Comparison of ENCODE assay signal across 1 cellular context in the genomic region with DNA sequence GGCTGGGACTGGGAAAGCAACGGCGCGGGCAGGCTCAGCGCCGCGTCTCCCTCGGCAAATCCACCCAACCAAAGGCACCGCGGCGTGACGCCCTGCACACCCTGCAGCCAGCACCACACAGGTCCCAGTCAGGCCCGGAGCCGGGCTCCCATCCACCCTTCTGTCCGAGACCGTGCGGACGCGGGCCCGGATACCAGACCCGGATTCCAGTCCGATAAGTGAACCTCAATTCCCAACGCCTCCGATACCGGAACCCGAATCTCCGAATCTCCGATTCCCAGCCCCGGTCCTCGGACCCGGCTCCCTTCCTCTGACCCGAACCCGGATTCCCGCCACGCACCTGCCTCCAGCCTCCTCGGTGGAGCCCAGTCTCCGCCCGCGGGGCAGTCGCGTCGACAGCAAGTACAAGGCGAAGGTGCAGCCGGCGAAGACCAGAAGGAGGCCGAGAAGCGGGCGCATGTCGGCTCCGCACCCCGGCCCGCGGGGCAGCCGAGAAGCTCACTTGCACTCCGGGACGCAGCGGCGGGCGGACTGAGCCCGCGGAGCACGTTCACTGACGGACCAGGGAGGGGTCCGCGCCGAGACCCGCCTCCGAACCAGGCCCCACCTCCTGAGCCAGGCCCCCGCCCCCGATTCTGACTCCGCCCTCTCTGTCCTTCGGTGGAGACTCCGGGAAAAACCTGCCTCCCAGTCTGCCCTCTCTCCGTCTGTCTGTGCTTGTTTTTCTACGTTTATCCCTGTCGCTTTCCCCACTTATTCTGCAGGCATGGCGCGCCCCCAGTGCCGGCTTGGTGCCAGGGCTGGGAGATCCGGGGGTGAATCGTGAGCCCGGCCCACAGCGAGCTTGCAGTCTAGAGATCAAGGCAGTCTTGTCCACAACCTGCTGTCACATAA.
A peak's percentile ranks its signal among the peaks of the same experiment; 100 is the strongest.
TF ChIP-seq lines count a peak whose summit lies in the region.

A gene (minus strand): TSS at position 533 of the 894 bp plus-strand sequence. CDS start 74 bp downstream, at position 459.

TF ChIP-seq in GM12878, 131 proteins besides CTCF, POLR2A, EP300 and RAD21 (continued from another document and continues in another):
- TF ChIP-seq, protein P1, sequence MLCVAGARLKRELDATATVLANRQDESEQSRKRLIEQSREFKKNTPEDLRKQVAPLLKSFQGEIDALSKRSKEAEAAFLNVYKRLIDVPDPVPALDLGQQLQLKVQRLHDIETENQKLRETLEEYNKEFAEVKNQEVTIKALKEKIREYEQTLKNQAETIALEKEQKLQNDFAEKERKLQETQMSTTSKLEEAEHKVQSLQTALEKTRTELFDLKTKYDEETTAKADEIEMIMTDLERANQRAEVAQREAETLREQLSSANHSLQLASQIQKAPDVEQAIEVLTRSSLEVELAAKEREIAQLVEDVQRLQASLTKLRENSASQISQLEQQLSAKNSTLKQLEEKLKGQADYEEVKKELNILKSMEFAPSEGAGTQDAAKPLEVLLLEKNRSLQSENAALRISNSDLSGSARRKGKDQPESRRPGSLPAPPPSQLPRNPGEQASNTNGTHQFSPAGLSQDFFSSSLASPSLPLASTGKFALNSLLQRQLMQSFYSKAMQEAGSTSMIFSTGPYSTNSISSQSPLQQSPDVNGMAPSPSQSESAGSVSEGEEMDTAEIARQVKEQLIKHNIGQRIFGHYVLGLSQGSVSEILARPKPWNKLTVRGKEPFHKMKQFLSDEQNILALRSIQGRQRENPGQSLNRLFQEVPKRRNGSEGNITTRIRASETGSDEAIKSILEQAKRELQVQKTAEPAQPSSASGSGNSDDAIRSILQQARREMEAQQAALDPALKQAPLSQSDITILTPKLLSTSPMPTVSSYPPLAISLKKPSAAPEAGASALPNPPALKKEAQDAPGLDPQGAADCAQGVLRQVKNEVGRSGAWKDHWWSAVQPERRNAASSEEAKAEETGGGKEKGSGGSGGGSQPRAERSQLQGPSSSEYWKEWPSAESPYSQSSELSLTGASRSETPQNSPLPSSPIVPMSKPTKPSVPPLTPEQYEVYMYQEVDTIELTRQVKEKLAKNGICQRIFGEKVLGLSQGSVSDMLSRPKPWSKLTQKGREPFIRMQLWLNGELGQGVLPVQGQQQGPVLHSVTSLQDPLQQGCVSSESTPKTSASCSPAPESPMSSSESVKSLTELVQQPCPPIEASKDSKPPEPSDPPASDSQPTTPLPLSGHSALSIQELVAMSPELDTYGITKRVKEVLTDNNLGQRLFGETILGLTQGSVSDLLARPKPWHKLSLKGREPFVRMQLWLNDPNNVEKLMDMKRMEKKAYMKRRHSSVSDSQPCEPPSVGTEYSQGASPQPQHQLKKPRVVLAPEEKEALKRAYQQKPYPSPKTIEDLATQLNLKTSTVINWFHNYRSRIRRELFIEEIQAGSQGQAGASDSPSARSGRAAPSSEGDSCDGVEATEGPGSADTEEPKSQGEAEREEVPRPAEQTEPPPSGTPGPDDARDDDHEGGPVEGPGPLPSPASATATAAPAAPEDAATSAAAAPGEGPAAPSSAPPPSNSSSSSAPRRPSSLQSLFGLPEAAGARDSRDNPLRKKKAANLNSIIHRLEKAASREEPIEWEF (IDR thresholded peaks at IDR 0.05; ENCODE audit: insufficient replicate concordance, low read depth, low read length): no peak
- peak; percentile 80; the same call in 1 of the 2 replicates for TF ChIP-seq TBL1XR1 (IDR thresholded peaks at IDR 0.05; ENCODE audit: low read depth, low read length)
- TF ChIP-seq MTA3 (IDR thresholded peaks at IDR 0.05; ENCODE audit: borderline replicate concordance, low read length): no peak
- peak; percentile 99 for TF ChIP-seq CBX5 (IDR thresholded peaks at IDR 0.05; ENCODE audit: low read depth)
- TF ChIP-seq, protein P2, sequence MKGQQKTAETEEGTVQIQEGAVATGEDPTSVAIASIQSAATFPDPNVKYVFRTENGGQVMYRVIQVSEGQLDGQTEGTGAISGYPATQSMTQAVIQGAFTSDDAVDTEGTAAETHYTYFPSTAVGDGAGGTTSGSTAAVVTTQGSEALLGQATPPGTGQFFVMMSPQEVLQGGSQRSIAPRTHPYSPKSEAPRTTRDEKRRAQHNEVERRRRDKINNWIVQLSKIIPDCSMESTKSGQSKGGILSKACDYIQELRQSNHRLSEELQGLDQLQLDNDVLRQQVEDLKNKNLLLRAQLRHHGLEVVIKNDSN (IDR thresholded peaks at IDR 0.05; ENCODE audit: borderline replicate concordance, extremely low read length, insufficient read depth, low read depth, low read length): peak; percentile 44
- TF ChIP-seq, protein P3, sequence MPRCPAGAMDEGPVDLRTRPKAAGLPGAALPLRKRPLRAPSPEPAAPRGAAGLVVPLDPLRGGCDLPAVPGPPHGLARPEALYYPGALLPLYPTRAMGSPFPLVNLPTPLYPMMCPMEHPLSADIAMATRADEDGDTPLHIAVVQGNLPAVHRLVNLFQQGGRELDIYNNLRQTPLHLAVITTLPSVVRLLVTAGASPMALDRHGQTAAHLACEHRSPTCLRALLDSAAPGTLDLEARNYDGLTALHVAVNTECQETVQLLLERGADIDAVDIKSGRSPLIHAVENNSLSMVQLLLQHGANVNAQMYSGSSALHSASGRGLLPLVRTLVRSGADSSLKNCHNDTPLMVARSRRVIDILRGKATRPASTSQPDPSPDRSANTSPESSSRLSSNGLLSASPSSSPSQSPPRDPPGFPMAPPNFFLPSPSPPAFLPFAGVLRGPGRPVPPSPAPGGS (IDR thresholded peaks at IDR 0.05; ENCODE audit: borderline replicate concordance, insufficient read depth, low read depth, low read length, poor library complexity, severe bottlenecking): peak; percentile 81
- peak; percentile 88 for TF ChIP-seq ZSCAN29 (IDR thresholded peaks at IDR 0.05)
- peak; percentile 77; the same call in 1 of the 2 replicates for TF ChIP-seq ESRRA (IDR thresholded peaks at IDR 0.05; ENCODE audit: low read length)
- TF ChIP-seq CHD1 (IDR thresholded peaks at IDR 0.05; ENCODE audit: low read depth, low read length): peak; percentile 76; the same call in 1 of the 2 replicates
- TF ChIP-seq SIX5 (IDR thresholded peaks at IDR 0.05; ENCODE audit: low read depth, low read length, severe bottlenecking): peak; percentile 75
- peak; percentile 83 for TF ChIP-seq CREB1 (IDR thresholded peaks at IDR 0.05; ENCODE audit: low read depth)
- TF ChIP-seq, protein P4, sequence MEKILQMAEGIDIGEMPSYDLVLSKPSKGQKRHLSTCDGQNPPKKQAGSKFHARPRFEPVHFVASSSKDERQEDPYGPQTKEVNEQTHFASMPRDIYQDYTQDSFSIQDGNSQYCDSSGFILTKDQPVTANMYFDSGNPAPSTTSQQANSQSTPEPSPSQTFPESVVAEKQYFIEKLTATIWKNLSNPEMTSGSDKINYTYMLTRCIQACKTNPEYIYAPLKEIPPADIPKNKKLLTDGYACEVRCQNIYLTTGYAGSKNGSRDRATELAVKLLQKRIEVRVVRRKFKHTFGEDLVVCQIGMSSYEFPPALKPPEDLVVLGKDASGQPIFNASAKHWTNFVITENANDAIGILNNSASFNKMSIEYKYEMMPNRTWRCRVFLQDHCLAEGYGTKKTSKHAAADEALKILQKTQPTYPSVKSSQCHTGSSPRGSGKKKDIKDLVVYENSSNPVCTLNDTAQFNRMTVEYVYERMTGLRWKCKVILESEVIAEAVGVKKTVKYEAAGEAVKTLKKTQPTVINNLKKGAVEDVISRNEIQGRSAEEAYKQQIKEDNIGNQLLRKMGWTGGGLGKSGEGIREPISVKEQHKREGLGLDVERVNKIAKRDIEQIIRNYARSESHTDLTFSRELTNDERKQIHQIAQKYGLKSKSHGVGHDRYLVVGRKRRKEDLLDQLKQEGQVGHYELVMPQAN (conservative IDR thresholded peaks at IDR 0.05): peak; percentile 77
- TF ChIP-seq MYC (IDR thresholded peaks at IDR 0.05; ENCODE audit: insufficient read depth, insufficient read length, insufficient replicate concordance, low read length, severe bottlenecking): no peak
- TF ChIP-seq, protein P5, sequence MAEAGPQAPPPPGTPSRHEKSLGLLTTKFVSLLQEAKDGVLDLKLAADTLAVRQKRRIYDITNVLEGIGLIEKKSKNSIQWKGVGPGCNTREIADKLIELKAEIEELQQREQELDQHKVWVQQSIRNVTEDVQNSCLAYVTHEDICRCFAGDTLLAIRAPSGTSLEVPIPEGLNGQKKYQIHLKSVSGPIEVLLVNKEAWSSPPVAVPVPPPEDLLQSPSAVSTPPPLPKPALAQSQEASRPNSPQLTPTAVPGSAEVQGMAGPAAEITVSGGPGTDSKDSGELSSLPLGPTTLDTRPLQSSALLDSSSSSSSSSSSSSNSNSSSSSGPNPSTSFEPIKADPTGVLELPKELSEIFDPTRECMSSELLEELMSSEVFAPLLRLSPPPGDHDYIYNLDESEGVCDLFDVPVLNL (IDR thresholded peaks at IDR 0.05; ENCODE audit: low read depth, low read length): no peak
- TF ChIP-seq, protein P6, sequence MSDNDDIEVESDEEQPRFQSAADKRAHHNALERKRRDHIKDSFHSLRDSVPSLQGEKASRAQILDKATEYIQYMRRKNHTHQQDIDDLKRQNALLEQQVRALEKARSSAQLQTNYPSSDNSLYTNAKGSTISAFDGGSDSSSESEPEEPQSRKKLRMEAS (IDR thresholded peaks at IDR 0.05; ENCODE audit: low read depth, low read length): peak; percentile 89
- no peak for TF ChIP-seq HDGF (IDR thresholded peaks at IDR 0.05)
- no peak for TF ChIP-seq FOXK2 (IDR thresholded peaks at IDR 0.05)
- TF ChIP-seq, protein P7, sequence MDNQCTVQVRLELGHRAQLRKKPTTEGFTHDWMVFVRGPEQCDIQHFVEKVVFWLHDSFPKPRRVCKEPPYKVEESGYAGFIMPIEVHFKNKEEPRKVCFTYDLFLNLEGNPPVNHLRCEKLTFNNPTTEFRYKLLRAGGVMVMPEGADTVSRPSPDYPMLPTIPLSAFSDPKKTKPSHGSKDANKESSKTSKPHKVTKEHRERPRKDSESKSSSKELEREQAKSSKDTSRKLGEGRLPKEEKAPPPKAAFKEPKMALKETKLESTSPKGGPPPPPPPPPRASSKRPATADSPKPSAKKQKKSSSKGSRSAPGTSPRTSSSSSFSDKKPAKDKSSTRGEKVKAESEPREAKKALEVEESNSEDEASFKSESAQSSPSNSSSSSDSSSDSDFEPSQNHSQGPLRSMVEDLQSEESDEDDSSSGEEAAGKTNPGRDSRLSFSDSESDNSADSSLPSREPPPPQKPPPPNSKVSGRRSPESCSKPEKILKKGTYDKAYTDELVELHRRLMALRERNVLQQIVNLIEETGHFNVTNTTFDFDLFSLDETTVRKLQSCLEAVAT (IDR thresholded peaks at IDR 0.05): peak; percentile 51; the same call in 1 of the 2 replicates
- peak; percentile 88 for TF ChIP-seq GABPA (IDR thresholded peaks at IDR 0.05; ENCODE audit: low read depth)
- TF ChIP-seq, protein P8, sequence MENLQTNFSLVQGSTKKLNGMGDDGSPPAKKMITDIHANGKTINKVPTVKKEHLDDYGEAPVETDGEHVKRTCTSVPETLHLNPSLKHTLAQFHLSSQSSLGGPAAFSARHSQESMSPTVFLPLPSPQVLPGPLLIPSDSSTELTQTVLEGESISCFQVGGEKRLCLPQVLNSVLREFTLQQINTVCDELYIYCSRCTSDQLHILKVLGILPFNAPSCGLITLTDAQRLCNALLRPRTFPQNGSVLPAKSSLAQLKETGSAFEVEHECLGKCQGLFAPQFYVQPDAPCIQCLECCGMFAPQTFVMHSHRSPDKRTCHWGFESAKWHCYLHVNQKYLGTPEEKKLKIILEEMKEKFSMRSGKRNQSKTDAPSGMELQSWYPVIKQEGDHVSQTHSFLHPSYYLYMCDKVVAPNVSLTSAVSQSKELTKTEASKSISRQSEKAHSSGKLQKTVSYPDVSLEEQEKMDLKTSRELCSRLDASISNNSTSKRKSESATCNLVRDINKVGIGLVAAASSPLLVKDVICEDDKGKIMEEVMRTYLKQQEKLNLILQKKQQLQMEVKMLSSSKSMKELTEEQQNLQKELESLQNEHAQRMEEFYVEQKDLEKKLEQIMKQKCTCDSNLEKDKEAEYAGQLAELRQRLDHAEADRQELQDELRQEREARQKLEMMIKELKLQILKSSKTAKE (IDR thresholded peaks at IDR 0.05; ENCODE audit: low read depth, poor library complexity, severe bottlenecking): no peak
- TF ChIP-seq, protein P9, sequence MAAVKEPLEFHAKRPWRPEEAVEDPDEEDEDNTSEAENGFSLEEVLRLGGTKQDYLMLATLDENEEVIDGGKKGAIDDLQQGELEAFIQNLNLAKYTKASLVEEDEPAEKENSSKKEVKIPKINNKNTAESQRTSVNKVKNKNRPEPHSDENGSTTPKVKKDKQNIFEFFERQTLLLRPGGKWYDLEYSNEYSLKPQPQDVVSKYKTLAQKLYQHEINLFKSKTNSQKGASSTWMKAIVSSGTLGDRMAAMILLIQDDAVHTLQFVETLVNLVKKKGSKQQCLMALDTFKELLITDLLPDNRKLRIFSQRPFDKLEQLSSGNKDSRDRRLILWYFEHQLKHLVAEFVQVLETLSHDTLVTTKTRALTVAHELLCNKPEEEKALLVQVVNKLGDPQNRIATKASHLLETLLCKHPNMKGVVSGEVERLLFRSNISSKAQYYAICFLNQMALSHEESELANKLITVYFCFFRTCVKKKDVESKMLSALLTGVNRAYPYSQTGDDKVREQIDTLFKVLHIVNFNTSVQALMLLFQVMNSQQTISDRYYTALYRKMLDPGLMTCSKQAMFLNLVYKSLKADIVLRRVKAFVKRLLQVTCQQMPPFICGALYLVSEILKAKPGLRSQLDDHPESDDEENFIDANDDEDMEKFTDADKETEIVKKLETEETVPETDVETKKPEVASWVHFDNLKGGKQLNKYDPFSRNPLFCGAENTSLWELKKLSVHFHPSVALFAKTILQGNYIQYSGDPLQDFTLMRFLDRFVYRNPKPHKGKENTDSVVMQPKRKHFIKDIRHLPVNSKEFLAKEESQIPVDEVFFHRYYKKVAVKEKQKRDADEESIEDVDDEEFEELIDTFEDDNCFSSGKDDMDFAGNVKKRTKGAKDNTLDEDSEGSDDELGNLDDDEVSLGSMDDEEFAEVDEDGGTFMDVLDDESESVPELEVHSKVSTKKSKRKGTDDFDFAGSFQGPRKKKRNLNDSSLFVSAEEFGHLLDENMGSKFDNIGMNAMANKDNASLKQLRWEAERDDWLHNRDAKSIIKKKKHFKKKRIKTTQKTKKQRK (IDR thresholded peaks at IDR 0.05; ENCODE audit: low read depth, low read length): no peak; the same call in 1 of the 2 replicates
- no peak for TF ChIP-seq ATF7 (IDR thresholded peaks at IDR 0.05; ENCODE audit: low read depth)
- TF ChIP-seq SMARCA5 (IDR thresholded peaks at IDR 0.05): peak; percentile 84
- peak; percentile 96; the same call in 1 of the 2 replicates for TF ChIP-seq WRNIP1 (IDR thresholded peaks at IDR 0.05; ENCODE audit: borderline replicate concordance, low read depth, low read length)
- peak; percentile 81 for TF ChIP-seq ZNF24 (IDR thresholded peaks at IDR 0.05)
- TF ChIP-seq, protein P10, sequence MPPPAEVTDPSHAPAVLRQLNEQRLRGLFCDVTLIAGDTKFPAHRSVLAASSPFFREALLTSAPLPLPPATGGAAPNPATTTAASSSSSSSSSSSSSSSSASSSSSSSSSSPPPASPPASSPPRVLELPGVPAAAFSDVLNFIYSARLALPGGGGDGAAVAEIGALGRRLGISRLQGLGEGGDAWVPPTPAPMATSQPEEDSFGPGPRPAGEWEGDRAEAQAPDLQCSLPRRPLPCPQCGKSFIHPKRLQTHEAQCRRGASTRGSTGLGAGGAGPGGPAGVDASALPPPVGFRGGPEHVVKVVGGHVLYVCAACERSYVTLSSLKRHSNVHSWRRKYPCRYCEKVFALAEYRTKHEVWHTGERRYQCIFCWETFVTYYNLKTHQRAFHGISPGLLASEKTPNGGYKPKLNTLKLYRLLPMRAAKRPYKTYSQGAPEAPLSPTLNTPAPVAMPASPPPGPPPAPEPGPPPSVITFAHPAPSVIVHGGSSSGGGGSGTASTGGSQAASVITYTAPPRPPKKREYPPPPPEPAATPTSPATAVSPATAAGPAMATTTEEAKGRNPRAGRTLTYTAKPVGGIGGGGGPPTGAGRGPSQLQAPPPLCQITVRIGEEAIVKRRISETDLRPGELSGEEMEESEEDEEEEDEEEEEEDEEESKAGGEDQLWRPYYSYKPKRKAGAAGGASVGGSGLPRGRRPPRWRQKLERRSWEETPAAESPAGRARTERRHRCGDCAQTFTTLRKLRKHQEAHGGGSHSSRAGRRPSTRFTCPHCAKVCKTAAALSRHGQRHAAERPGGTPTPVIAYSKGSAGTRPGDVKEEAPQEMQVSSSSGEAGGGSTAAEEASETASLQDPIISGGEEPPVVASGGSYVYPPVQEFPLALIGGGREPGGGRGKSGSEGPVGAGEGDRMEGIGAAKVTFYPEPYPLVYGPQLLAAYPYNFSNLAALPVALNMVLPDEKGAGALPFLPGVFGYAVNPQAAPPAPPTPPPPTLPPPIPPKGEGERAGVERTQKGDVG (CRISPR knock-in tag; IDR thresholded peaks at IDR 0.05): no peak
- TF ChIP-seq CHD4 (IDR thresholded peaks at IDR 0.05): no peak
